Comparison of ENCODE assay signal across 1 cellular context in genomic region chr12:34349673-34349961, GRCh38.
TF ChIP-seq lines count a peak whose summit lies in the region.

No MANE protein-coding gene starts in this region.

TF ChIP-seq in SK-N-SH treated with all-trans-retinoic acid at 6 μM for 48 hours, 23 proteins besides CTCF, POLR2A, EP300 and RAD21 (continued from another document):
- TF ChIP-seq POU6F1 (CRISPR knock-in tag; IDR thresholded peaks at IDR 0.05; ENCODE audit: borderline replicate concordance, low read depth): no peak
- TF ChIP-seq ARNTL (CRISPR knock-in tag; IDR thresholded peaks at IDR 0.05; ENCODE audit: borderline replicate concordance, low read depth): no peak
- TF ChIP-seq PATZ1 (CRISPR knock-in tag; IDR thresholded peaks at IDR 0.05; ENCODE audit: borderline replicate concordance): no peak
- no peak for TF ChIP-seq ZFP30 (CRISPR knock-in tag; IDR thresholded peaks at IDR 0.05)
- no peak for TF ChIP-seq CREB5 (CRISPR knock-in tag; IDR thresholded peaks at IDR 0.05; ENCODE audit: low read depth)
- no peak for TF ChIP-seq ESRRG (CRISPR knock-in tag; IDR thresholded peaks at IDR 0.05)
- no peak for TF ChIP-seq BACH2 (CRISPR knock-in tag; IDR thresholded peaks at IDR 0.05; ENCODE audit: borderline replicate concordance)
